In genomic region chr12:115088995-115089841, GRCh38 we compare ENCODE assay signal across 1 cellular context.
TF ChIP-seq lines count a peak whose summit lies in the region.

No MANE protein-coding gene starts in this region.

TF ChIP-seq in HepG2, 621 proteins besides CTCF, POLR2A, EP300 and RAD21 (continued from another document and continues in another):
- TF ChIP-seq NFKB2 (CRISPR knock-in tag; IDR thresholded peaks at IDR 0.05; ENCODE audit: borderline replicate concordance) (peak; percentile 92; the same call in 1 of the 2 replicates), ZNF7 (CRISPR knock-in tag; IDR thresholded peaks at IDR 0.05) (no peak), ZNF101 (CRISPR knock-in tag; IDR thresholded peaks at IDR 0.05; ENCODE audit: borderline replicate concordance, low read depth) (no peak), SP4 (CRISPR knock-in tag; IDR thresholded peaks at IDR 0.05) (no peak), STAG1 (CRISPR knock-in tag; IDR thresholded peaks at IDR 0.05) (peak; percentile 30), SUZ12 (IDR thresholded peaks at IDR 0.05; ENCODE audit: low read depth, low read length) (no peak), PAX8 (CRISPR knock-in tag; IDR thresholded peaks at IDR 0.05; ENCODE audit: borderline replicate concordance) (no peak), SMC3 (IDR thresholded peaks at IDR 0.05; ENCODE audit: low read length) (no peak), NCOA5 (CRISPR knock-in tag; IDR thresholded peaks at IDR 0.05) (no peak), ZBTB39 (CRISPR knock-in tag; IDR thresholded peaks at IDR 0.05) (no peak), KLF15 (CRISPR knock-in tag; IDR thresholded peaks at IDR 0.05; ENCODE audit: borderline replicate concordance) (0 out of 2 replicates have a peak, but pooled peaks have one; percentile 73), DDIT3 (CRISPR knock-in tag; IDR thresholded peaks at IDR 0.05) (no peak), GLI4 (CRISPR knock-in tag; IDR thresholded peaks at IDR 0.05; ENCODE audit: borderline replicate concordance) (no peak), HNRNPL (IDR thresholded peaks at IDR 0.05; ENCODE audit: low read depth, low read length) (no peak), TBL1XR1 (IDR thresholded peaks at IDR 0.05; ENCODE audit: borderline replicate concordance, low read length, partially characterized antibody) (peak; percentile 84), ZNF777 (CRISPR knock-in tag; IDR thresholded peaks at IDR 0.05) (peak; percentile 68), NR2F2 (IDR thresholded peaks at IDR 0.05; ENCODE audit: borderline replicate concordance, low read depth) (peak; percentile 85), TBX3 (IDR thresholded peaks at IDR 0.05; ENCODE audit: borderline replicate concordance) (peak; percentile 99), ATF1 (CRISPR knock-in tag; IDR thresholded peaks at IDR 0.05) (peak; percentile 32; the same call in 1 of the 2 replicates), ZNF367 (CRISPR knock-in tag; IDR thresholded peaks at IDR 0.05; ENCODE audit: borderline replicate concordance) (no peak), HHEX (CRISPR knock-in tag; IDR thresholded peaks at IDR 0.05) (peak; percentile 92), MED13 (CRISPR knock-in tag; IDR thresholded peaks at IDR 0.05) (peak; percentile 74; the same call in 1 of the 2 replicates), ZNF841 (CRISPR knock-in tag; IDR thresholded peaks at IDR 0.05; ENCODE audit: borderline replicate concordance) (no peak), MZF1 (CRISPR knock-in tag; IDR thresholded peaks at IDR 0.05; ENCODE audit: borderline replicate concordance) (no peak), ZNF790 (CRISPR knock-in tag; IDR thresholded peaks at IDR 0.05; ENCODE audit: borderline replicate concordance) (no peak), ZNF350 (CRISPR knock-in tag; IDR thresholded peaks at IDR 0.05; ENCODE audit: borderline replicate concordance, low read depth) (peak; percentile 80), U2AF1 (optimal IDR thresholded peaks at IDR 0.05; ENCODE audit: low read depth, low read length) (no peak), ZNF264 (CRISPR knock-in tag; IDR thresholded peaks at IDR 0.05) (peak; percentile 82), ZNF879 (CRISPR knock-in tag; IDR thresholded peaks at IDR 0.05) (no peak), SRSF4 (IDR thresholded peaks at IDR 0.05; ENCODE audit: low read depth, low read length, poor library complexity, severe bottlenecking) (no peak), ZNF17 (CRISPR knock-in tag; IDR thresholded peaks at IDR 0.05) (no peak), ZNF609 (CRISPR knock-in tag; IDR thresholded peaks at IDR 0.05; ENCODE audit: borderline replicate concordance) (peak; percentile 99), ZNF713 (CRISPR knock-in tag; IDR thresholded peaks at IDR 0.05) (no peak), SNAPC5 (CRISPR knock-in tag; IDR thresholded peaks at IDR 0.05; ENCODE audit: borderline replicate concordance) (no peak), ZEB1 (IDR thresholded peaks at IDR 0.05; ENCODE audit: insufficient replicate concordance, low read depth) (no peak), ZNF749 (CRISPR knock-in tag; IDR thresholded peaks at IDR 0.05; ENCODE audit: borderline replicate concordance) (peak; percentile 35; the same call in 1 of the 2 replicates), NBN (conservative IDR thresholded peaks at IDR 0.05) (no peak)
- TF ChIP-seq, protein P1, sequence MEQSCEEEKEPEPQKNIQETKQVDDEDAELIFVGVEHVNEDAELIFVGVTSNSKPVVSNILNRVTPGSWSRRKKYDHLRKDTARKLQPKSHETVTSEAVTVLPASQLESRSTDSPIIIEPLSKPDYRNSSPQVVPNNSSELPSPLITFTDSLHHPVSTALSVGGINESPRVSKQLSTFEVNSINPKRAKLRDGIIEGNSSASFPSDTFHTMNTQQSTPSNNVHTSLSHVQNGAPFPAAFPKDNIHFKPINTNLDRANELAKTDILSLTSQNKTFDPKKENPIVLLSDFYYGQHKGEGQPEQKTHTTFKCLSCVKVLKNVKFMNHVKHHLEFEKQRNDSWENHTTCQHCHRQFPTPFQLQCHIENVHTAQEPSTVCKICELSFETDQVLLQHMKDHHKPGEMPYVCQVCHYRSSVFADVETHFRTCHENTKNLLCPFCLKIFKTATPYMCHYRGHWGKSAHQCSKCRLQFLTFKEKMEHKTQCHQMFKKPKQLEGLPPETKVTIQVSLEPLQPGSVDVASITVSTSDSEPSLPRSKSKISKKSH (CRISPR knock-in tag; IDR thresholded peaks at IDR 0.05; ENCODE audit: borderline replicate concordance), result peak; percentile 83; the same call in 1 of the 2 replicates
- TF ChIP-seq, protein P2, sequence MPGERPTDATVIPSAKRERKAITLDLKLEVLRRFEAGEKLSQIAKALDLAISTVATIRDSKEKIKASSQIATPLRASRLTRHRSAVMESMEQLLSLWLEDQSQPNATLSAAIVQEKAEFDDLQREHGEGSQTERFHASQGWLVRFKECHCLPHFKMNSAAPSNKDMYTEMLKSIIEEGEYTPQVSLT (CRISPR knock-in tag; IDR thresholded peaks at IDR 0.05; ENCODE audit: borderline replicate concordance, low read depth), result no peak
- TF ChIP-seq, protein P3, sequence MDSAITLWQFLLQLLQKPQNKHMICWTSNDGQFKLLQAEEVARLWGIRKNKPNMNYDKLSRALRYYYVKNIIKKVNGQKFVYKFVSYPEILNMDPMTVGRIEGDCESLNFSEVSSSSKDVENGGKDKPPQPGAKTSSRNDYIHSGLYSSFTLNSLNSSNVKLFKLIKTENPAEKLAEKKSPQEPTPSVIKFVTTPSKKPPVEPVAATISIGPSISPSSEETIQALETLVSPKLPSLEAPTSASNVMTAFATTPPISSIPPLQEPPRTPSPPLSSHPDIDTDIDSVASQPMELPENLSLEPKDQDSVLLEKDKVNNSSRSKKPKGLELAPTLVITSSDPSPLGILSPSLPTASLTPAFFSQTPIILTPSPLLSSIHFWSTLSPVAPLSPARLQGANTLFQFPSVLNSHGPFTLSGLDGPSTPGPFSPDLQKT (CRISPR knock-in tag; IDR thresholded peaks at IDR 0.05; ENCODE audit: borderline replicate concordance), result no peak
- TF ChIP-seq, protein P4, sequence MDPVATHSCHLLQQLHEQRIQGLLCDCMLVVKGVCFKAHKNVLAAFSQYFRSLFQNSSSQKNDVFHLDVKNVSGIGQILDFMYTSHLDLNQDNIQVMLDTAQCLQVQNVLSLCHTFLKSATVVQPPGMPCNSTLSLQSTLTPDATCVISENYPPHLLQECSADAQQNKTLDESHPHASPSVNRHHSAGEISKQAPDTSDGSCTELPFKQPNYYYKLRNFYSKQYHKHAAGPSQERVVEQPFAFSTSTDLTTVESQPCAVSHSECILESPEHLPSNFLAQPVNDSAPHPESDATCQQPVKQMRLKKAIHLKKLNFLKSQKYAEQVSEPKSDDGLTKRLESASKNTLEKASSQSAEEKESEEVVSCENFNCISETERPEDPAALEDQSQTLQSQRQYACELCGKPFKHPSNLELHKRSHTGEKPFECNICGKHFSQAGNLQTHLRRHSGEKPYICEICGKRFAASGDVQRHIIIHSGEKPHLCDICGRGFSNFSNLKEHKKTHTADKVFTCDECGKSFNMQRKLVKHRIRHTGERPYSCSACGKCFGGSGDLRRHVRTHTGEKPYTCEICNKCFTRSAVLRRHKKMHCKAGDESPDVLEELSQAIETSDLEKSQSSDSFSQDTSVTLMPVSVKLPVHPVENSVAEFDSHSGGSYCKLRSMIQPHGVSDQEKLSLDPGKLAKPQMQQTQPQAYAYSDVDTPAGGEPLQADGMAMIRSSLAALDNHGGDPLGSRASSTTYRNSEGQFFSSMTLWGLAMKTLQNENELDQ (CRISPR knock-in tag; IDR thresholded peaks at IDR 0.05; ENCODE audit: borderline replicate concordance), result no peak
- TF ChIP-seq, protein P5, sequence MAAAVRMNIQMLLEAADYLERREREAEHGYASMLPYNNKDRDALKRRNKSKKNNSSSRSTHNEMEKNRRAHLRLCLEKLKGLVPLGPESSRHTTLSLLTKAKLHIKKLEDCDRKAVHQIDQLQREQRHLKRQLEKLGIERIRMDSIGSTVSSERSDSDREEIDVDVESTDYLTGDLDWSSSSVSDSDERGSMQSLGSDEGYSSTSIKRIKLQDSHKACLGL (CRISPR knock-in tag; IDR thresholded peaks at IDR 0.05), result no peak
- TF ChIP-seq, protein P6, sequence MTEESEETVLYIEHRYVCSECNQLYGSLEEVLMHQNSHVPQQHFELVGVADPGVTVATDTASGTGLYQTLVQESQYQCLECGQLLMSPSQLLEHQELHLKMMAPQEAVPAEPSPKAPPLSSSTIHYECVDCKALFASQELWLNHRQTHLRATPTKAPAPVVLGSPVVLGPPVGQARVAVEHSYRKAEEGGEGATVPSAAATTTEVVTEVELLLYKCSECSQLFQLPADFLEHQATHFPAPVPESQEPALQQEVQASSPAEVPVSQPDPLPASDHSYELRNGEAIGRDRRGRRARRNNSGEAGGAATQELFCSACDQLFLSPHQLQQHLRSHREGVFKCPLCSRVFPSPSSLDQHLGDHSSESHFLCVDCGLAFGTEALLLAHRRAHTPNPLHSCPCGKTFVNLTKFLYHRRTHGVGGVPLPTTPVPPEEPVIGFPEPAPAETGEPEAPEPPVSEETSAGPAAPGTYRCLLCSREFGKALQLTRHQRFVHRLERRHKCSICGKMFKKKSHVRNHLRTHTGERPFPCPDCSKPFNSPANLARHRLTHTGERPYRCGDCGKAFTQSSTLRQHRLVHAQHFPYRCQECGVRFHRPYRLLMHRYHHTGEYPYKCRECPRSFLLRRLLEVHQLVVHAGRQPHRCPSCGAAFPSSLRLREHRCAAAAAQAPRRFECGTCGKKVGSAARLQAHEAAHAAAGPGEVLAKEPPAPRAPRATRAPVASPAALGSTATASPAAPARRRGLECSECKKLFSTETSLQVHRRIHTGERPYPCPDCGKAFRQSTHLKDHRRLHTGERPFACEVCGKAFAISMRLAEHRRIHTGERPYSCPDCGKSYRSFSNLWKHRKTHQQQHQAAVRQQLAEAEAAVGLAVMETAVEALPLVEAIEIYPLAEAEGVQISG (CRISPR knock-in tag; IDR thresholded peaks at IDR 0.05), result peak; percentile 87
- TF ChIP-seq, protein P7, sequence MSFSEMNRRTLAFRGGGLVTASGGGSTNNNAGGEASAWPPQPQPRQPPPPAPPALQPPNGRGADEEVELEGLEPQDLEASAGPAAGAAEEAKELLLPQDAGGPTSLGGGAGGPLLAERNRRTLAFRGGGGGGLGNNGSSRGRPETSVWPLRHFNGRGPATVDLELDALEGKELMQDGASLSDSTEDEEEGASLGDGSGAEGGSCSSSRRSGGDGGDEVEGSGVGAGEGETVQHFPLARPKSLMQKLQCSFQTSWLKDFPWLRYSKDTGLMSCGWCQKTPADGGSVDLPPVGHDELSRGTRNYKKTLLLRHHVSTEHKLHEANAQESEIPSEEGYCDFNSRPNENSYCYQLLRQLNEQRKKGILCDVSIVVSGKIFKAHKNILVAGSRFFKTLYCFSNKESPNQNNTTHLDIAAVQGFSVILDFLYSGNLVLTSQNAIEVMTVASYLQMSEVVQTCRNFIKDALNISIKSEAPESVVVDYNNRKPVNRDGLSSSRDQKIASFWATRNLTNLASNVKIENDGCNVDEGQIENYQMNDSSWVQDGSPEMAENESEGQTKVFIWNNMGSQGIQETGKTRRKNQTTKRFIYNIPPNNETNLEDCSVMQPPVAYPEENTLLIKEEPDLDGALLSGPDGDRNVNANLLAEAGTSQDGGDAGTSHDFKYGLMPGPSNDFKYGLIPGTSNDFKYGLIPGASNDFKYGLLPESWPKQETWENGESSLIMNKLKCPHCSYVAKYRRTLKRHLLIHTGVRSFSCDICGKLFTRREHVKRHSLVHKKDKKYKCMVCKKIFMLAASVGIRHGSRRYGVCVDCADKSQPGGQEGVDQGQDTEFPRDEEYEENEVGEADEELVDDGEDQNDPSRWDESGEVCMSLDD (CRISPR knock-in tag; IDR thresholded peaks at IDR 0.05; ENCODE audit: borderline replicate concordance), result no peak
